In genomic region chr22:39422101-39422500, GRCh38 we compare ENCODE assay signal across 33 cellular contexts. TPM values are rescaled to one million over a fixed set of nuclear protein-coding genes. Genes with fewer than 3 reads are reported as not detected.
"Had no signal": no experiment of that assay in that cellular context is flagged by ENCODE, and none has a peak within 500 bp of the region (broad histone marks: within the 10 kb centered on the region; RNA-seq: fewer than 3 reads in every experiment).

No MANE protein-coding gene starts in this region.

- H3K36me3 Mint-ChIP-seq: natural killer cell had no signal

- ATAC-seq: activated CD8-positive, alpha-beta T cell treated with anti-CD3 and anti-CD28 coated beads for 36 hours; activated T-cell treated with anti-CD3 and anti-CD28 coated beads, Interleukin-2, amount 50 U/mL, for 4 hours; activated T-helper 17 cell treated with anti-CD3 and anti-CD28 coated beads, Interleukin-2, amount 50 U/mL, for 72 hours; left lung; natural killer cell; sciatic nerve; stimulated activated naive B cell treated with anti-CD40 and anti-IgM and Interleukin-4, amounts not matched to agents 10 μg/mL and 1 μg/mL and 100 μg/mL, for 72 hours; upper lobe of right lung had no signal

- H3K4me3 Mint-ChIP-seq: activated CD8-positive, alpha-beta T cell treated with anti-CD3 and anti-CD28 coated beads for 36 hours; activated naive CD4-positive, alpha-beta T cell treated with anti-CD3 and anti-CD28 coated beads, Interleukin-2, amount 50 U/mL, for 24 hours; activated T-cell treated with anti-CD3 and anti-CD28 coated beads, Interleukin-2, amount 50 U/mL, for 4 hours; activated T-helper 17 cell treated with anti-CD3 and anti-CD28 coated beads, Interleukin-2, amount 50 U/mL, for 72 hours; natural killer cell; stimulated activated naive B cell treated with anti-CD40 and anti-IgM and Interleukin-4, amounts not matched to agents 10 μg/mL and 1 μg/mL and 100 μg/mL, for 72 hours; T-helper 2 cell treated with Interferon-gamma antibody and Interleukin-4, amounts not matched to agents 5 μg/mL and 100 μg/mL, for 36 hours had no signal

- H3K4me1 Mint-ChIP-seq: activated T-helper 17 cell treated with anti-CD3 and anti-CD28 coated beads, Interleukin-2, amount 50 U/mL, for 72 hours; natural killer cell; stimulated activated naive B cell treated with anti-CD40 and anti-IgM and Interleukin-4, amounts not matched to agents 10 μg/mL and 1 μg/mL and 100 μg/mL, for 72 hours had no signal

- H3K4me3 ChIP-seq: colonic mucosa, esophagus squamous epithelium, heart right ventricle, left lung, lung, prostate gland, skin epidermis, stomach, thyroid gland, upper lobe of right lung had no signal

- H3K4me1 ChIP-seq: colonic mucosa, esophagus squamous epithelium, heart right ventricle, left lung, prostate gland, stomach, thyroid gland, upper lobe of right lung had no signal

- H3K27ac Mint-ChIP-seq: activated CD8-positive, alpha-beta T cell treated with anti-CD3 and anti-CD28 coated beads for 36 hours; activated naive CD4-positive, alpha-beta T cell treated with anti-CD3 and anti-CD28 coated beads, Interleukin-2, amount 50 U/mL, for 24 hours; natural killer cell; stimulated activated naive B cell treated with anti-CD40 and anti-IgM and Interleukin-4, amounts not matched to agents 10 μg/mL and 1 μg/mL and 100 μg/mL, for 72 hours had no signal

- DNase-seq: activated CD4-positive, alpha-beta T cell treated with anti-CD3 and anti-CD28 coated beads for 1 hour; activated CD4-positive, alpha-beta T cell treated with anti-CD3 and anti-CD28 coated beads, Interleukin-2, amount 50 U/mL, for 1 hour; activated CD8-positive, alpha-beta T cell treated with anti-CD3 and anti-CD28 coated beads for 36 hours; activated gamma-delta T cell treated with Interleukin-2 at 50 U/mL for 16 hours; activated T-cell treated with anti-CD3 and anti-CD28 coated beads, Interleukin-2, amount 50 U/mL, for 4 hours; colonic mucosa; effector CD8-positive, alpha-beta T cell; esophagus squamous epithelium; foreskin melanocyte; heart right ventricle; kidney glomerular epithelial cell; mesendoderm; natural killer cell; retina; stimulated activated CD4-positive, alpha-beta T cell treated with anti-CD3 and anti-CD28 coated beads, Interleukin-4, amount 100 ng/mL, for 24 hours; stimulated activated CD8-positive, alpha-beta memory T cell treated with anti-CD3 and anti-CD28 coated beads, Interleukin-4, amount 100 ng/mL, for 48 hours; stimulated activated naive B cell treated with anti-CD40 and anti-IgM and Interleukin-4, amounts not matched to agents 10 μg/mL and 1 μg/mL and 100 μg/mL, for 72 hours; stomach; T-helper 1 cell; thyroid gland; upper lobe of right lung had no signal

- FAIRE-seq: bronchial epithelial cell, endometrium had no signal

- H3K9me3 Mint-ChIP-seq: activated CD8-positive, alpha-beta T cell treated with anti-CD3 and anti-CD28 coated beads for 36 hours; activated naive CD4-positive, alpha-beta T cell treated with anti-CD3 and anti-CD28 coated beads, Interleukin-2, amount 50 U/mL, for 24 hours; activated T-cell treated with anti-CD3 and anti-CD28 coated beads, Interleukin-2, amount 50 U/mL, for 4 hours; activated T-helper 17 cell treated with anti-CD3 and anti-CD28 coated beads, Interleukin-2, amount 50 U/mL, for 72 hours; natural killer cell; stimulated activated naive B cell treated with anti-CD40 and anti-IgM and Interleukin-4, amounts not matched to agents 10 μg/mL and 1 μg/mL and 100 μg/mL, for 72 hours; T-helper 2 cell treated with Interferon-gamma antibody and Interleukin-4, amounts not matched to agents 5 μg/mL and 100 μg/mL, for 36 hours had no signal

- H3K27ac ChIP-seq: colonic mucosa, epithelial cell of prostate, esophagus squamous epithelium, heart right ventricle, left lung, prostate gland, skin epidermis, stomach, thyroid gland, upper lobe of right lung had no signal

- H3K9me3 ChIP-seq: colonic mucosa, esophagus squamous epithelium, heart right ventricle, left lung, prostate gland, stomach, thyroid gland, upper lobe of right lung had no signal

RNA-seq across cellular contexts. Expression of gene MGAT3, which starts 34.7 kb away (rescaled TPM):
- total RNA-seq: dermis microvascular lymphatic vessel endothelial cell had no signal
